ENCODE assay signal across 22 cellular contexts in the genomic region with DNA sequence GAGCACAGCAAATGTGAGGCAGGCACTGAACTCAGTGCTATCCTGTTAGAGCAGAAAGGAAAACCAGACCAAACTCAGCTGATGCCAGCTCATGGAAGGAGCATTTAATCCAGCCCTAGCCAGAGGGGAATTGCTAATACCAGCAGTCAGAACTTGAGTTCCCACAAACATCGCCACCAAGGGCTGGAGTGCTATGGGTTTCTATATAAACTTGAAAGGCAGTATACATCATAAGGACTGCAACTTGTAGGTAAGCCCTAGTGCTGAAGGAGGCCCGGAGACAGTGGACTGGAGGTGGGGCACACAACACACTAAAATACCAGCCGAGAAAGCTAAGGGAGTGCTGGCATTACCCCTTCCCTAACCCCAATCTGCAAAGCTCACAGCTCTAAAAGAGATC.
DNase-seq lines count a peak whose midpoint lies in the region; ATAC-seq and TF ChIP-seq lines count a peak whose summit lies in the region.
"Had no signal": no experiment of that assay in that cellular context is flagged by ENCODE, and none has a peak within 500 bp of the region (broad histone marks: within the 10 kb centered on the region; RNA-seq: fewer than 3 reads in every experiment).

No MANE protein-coding gene starts in this region.

- no peak overlapping the region for H3K4me3 ChIP-seq in mammary epithelial cell (replicated peaks in 1 of 3; ENCODE audit: insufficient read depth in 1 of 3, low read depth in 2 of 3, low read length in 3 of 3)
- H3K4me3 ChIP-seq in epithelial cell of esophagus (ENCODE audit: low read length), result no peak overlapping the region
- H3K4me3 ChIP-seq in MM.1S (ENCODE audit: low read length), result no peak overlapping the region
- H3K4me3 ChIP-seq: BLaER1, GM12878, GM23248 had no signal

- H3K36me3 Mint-ChIP-seq in MCF 10A (ENCODE audit: insufficient read depth, unreplicated experiment), result no peaks in the 10 kb centered on the region
- H3K36me3 Mint-ChIP-seq: CD4-positive, CD25-positive, alpha-beta regulatory T cell; CD8-positive, alpha-beta T cell had no signal

- CTCF ChIA-PET in MCF 10A (lab: Yijun Ruan, JAX) (interaction anchor here (0.6 to 1.0 kb wide), 2 partner anchors 13 to 1138 kb away, joined by 3 to 4 read pairs; no protein-coding TSS in a partner anchor), mammary epithelial cell (lab: Charles Lee; ENCODE audit: low non-redundant PET) (interaction anchor here (0.6 kb wide), 1 partner anchor 172 kb away, joined by 4 read pairs; no protein-coding TSS in a partner anchor)

- DNase-seq in MCF 10A (ENCODE audit: unreplicated experiment), result peak; percentile 2
- no peak for DNase-seq in mammary epithelial cell
- peak; percentile 6 for DNase-seq in epithelial cell of esophagus (ENCODE audit: low read depth)
- peak; percentile 64 for DNase-seq in islet precursor cell
- DNase-seq in mesenteric fat pad (ENCODE audit: low spot score), result peak; percentile 51
- no peak for DNase-seq in GM20000 (ENCODE audit: low spot score)
- no peak for DNase-seq in MM.1S
- DNase-seq: Caco-2; CD4-positive, CD25-positive, alpha-beta regulatory T cell; CD8-positive, alpha-beta T cell; DMS153; DND-41; GDM1; GM23248; H7; HCEC 1CT had no signal

- H3K27me3 Mint-ChIP-seq in MCF 10A (ENCODE audit: insufficient read depth, unreplicated experiment), result no peaks in the 10 kb centered on the region
- H3K27me3 Mint-ChIP-seq: B cell; CD4-positive, CD25-positive, alpha-beta regulatory T cell had no signal

- peaks cover 21% of the 10 kb centered on the region for H3K9me3 Mint-ChIP-seq in MCF 10A (ENCODE audit: unreplicated experiment)

- WGBS in mammary epithelial cell (ENCODE audit: low coverage, missing lambda C conversion rate), result 71% methylated on average over 3 of the region's 3 CpGs

- H3K9ac ChIP-seq in mammary epithelial cell (ENCODE audit: insufficient read depth, low read length) (no peak overlapping the region), MM.1S (ENCODE audit: low read length) (no peak overlapping the region)
- H3K9ac ChIP-seq: BLaER1, GM23248 had no signal

- no peak for ATAC-seq in HG02759 (IDR thresholded peaks at IDR 0.05; ENCODE audit: unreplicated experiment)
- ATAC-seq: CD8-positive, alpha-beta T cell; GM12878 had no signal

- intact Hi-C loops in MCF 10A (cut with micrococcal nuclease), result no loop called here
- intact Hi-C loops in mammary epithelial cell (cut with micrococcal nuclease), result no loop called here

- H3K27me3 ChIP-seq in mammary epithelial cell (ENCODE audit: insufficient read depth, low read length), result no peaks in the 10 kb centered on the region
- no peaks in the 10 kb centered on the region for H3K27me3 ChIP-seq in MM.1S (replicated peaks; ENCODE audit: insufficient read depth, low read length)

- H3K4me1 Mint-ChIP-seq in MCF 10A (ENCODE audit: insufficient read depth, unreplicated experiment), result no peaks in the 10 kb centered on the region
- H3K4me1 Mint-ChIP-seq: B cell; CD4-positive, CD25-positive, alpha-beta regulatory T cell had no signal

- H3K4me2 ChIP-seq in mammary epithelial cell (ENCODE audit: insufficient read depth, low read depth, low read length) (no peak overlapping the region), MM.1S (ENCODE audit: low read depth, low read length) (no peak overlapping the region)
- H3K4me2 ChIP-seq: BLaER1 had no signal

- no peaks in the 10 kb centered on the region for H3K9me2 ChIP-seq in MM.1S (replicated peaks; ENCODE audit: insufficient read depth, low read length)

- no peaks in the 10 kb centered on the region for H3F3A ChIP-seq in MM.1S (ENCODE audit: insufficient read depth, low read length)

- H3K79me2 ChIP-seq in mammary epithelial cell (ENCODE audit: insufficient read depth, low read length), result no peaks in the 10 kb centered on the region
- H3K79me2 ChIP-seq in MM.1S (ENCODE audit: low read length), result no peaks in the 10 kb centered on the region

- BruUV-seq in MCF 10A (replicated peaks; lab: Mats Ljungman, UMichigan) (no TSS peak), mammary epithelial cell (replicated peaks; lab: Mats Ljungman, UMichigan) (no TSS peak)

- in situ Hi-C loops in mammary epithelial cell (cut with MboI; ENCODE audit: low sequenced_read_pairs in 2 of 2), result no loop called here

- dilution Hi-C loops in mammary epithelial cell (cut with HindIII; ENCODE audit: low sequenced_read_pairs), result no loop called here

- H3K36me3 ChIP-seq in mammary epithelial cell (ENCODE audit: insufficient read depth, low read length), result no peaks in the 10 kb centered on the region
- no peaks in the 10 kb centered on the region for H3K36me3 ChIP-seq in MM.1S (replicated peaks; ENCODE audit: insufficient read depth, low read length)
- H3K36me3 ChIP-seq: BLaER1 had no signal

- H3K9me3 ChIP-seq in mammary epithelial cell (replicated peaks; ENCODE audit: insufficient read depth, low read length), result peaks cover 3% of the 10 kb centered on the region
- no peaks in the 10 kb centered on the region for H3K9me3 ChIP-seq in MM.1S (replicated peaks; ENCODE audit: insufficient read depth, low read length)
- H3K9me3 ChIP-seq: Caco-2 had no signal

- TF ChIP-seq CTCF in MCF 10A (IDR thresholded peaks at IDR 0.05; ENCODE audit: unreplicated experiment), result no peak
- no peak for TF ChIP-seq CTCF in mammary epithelial cell (conservative IDR thresholded peaks at IDR 0.05 in 1 of 2, IDR thresholded peaks at IDR 0.05 in 1 of 2; ENCODE audit: extremely low read depth in 1 of 2, insufficient read depth in 1 of 2, low read depth in 1 of 2, low read length in 2 of 2)
- TF ChIP-seq CTCF in epithelial cell of esophagus (IDR thresholded peaks at IDR 0.05; ENCODE audit: insufficient read depth, low read depth, low read length, missing control alignments), result no peak
- no peak for TF ChIP-seq CTCF in GM20000 (IDR thresholded peaks at IDR 0.05; ENCODE audit: extremely low read depth, missing control alignments)
- TF ChIP-seq CTCF in MM.1S (IDR thresholded peaks at IDR 0.05; ENCODE audit: low read length), result no peak

- H3K4me1 ChIP-seq in mammary epithelial cell (ENCODE audit: insufficient read depth, low read length) (no peaks in the 10 kb centered on the region), MM.1S (ENCODE audit: low read length) (no peaks in the 10 kb centered on the region)
- H3K4me1 ChIP-seq: BLaER1, Caco-2 had no signal

- H2AFZ ChIP-seq in mammary epithelial cell (ENCODE audit: low read depth, low read length) (no peak overlapping the region), MM.1S (ENCODE audit: low read length) (no peak overlapping the region)
- H2AFZ ChIP-seq: GM23248 had no signal

- H4K20me1 ChIP-seq in mammary epithelial cell (ENCODE audit: insufficient read depth, low read length), result no peaks in the 10 kb centered on the region
- H4K20me1 ChIP-seq in MM.1S (ENCODE audit: insufficient read depth, low read length), result no peaks in the 10 kb centered on the region
- H4K20me1 ChIP-seq: BLaER1 had no signal

- H3K4me3 Mint-ChIP-seq in MCF 10A (ENCODE audit: unreplicated experiment), result no peak overlapping the region
- H3K4me3 Mint-ChIP-seq: B cell; CD4-positive, CD25-positive, alpha-beta regulatory T cell; CD8-positive, alpha-beta T cell had no signal

- H3K27ac Mint-ChIP-seq in MCF 10A (ENCODE audit: low read depth, unreplicated experiment), result no peak overlapping the region
- H3K27ac Mint-ChIP-seq: B cell; CD4-positive, CD25-positive, alpha-beta regulatory T cell; CD8-positive, alpha-beta T cell had no signal

- no peak overlapping the region for H3K27ac ChIP-seq in mammary epithelial cell (ENCODE audit: insufficient read depth, low read depth, low read length)
- H3K27ac ChIP-seq in MM.1S (ENCODE audit: low read length), result no peak overlapping the region
- H3K27ac ChIP-seq: 22Rv1, BLaER1, C4-2B, GM23248 had no signal

- POLR2A ChIA-PET in MCF 10A (lab: Yijun Ruan, JAX), result interaction anchor here (0.6 kb wide), 1 partner anchor 63 kb away, joined by 4 read pairs; no protein-coding TSS in a partner anchor

Comparison
In these comparisons a context has a peak if more than half of its experiments do, and no peak if none do; other contexts are left out.
1. DNase-seq: peak in MCF 10A (single experiment), epithelial cell of esophagus (single experiment), islet precursor cell (single experiment) and mesenteric fat pad (single experiment); none in mammary epithelial cell (single experiment), GM20000 (single experiment) and MM.1S (single experiment).